ENCODE assay signal across 11 cellular contexts in genomic region chr4:185885075-185885474, GRCh38.
"Had no signal": no experiment of that assay in that cellular context is flagged by ENCODE, and none has a peak within 500 bp of the region (broad histone marks: within the 10 kb centered on the region; RNA-seq: fewer than 3 reads in every experiment).

No MANE protein-coding gene starts in this region.

- DNase-seq: cortex of kidney; effector CD8-positive, alpha-beta T cell; foreskin melanocyte; heart left ventricle; naive thymus-derived CD8-positive, alpha-beta T cell; small intestine; stimulated activated CD4-positive, alpha-beta T cell treated with anti-CD3 and anti-CD28 coated beads, Interleukin-12 subunit alpha, Interleukin-12 subunit beta, amount 100 ng/mL, for 4 hours; stimulated activated naive CD4-positive, alpha-beta T cell; trophoblast cell had no signal

- H3K27ac ChIP-seq: heart left ventricle, right atrium auricular region had no signal

- H3K4me1 ChIP-seq: right atrium auricular region had no signal

- H3K36me3 ChIP-seq: heart left ventricle, right atrium auricular region had no signal

- ATAC-seq: heart left ventricle; naive thymus-derived CD8-positive, alpha-beta T cell had no signal

- H3K27me3 ChIP-seq: dorsolateral prefrontal cortex, heart left ventricle, right atrium auricular region had no signal

- FAIRE-seq: small intestine had no signal

- H3K4me3 ChIP-seq: dorsolateral prefrontal cortex, heart left ventricle, right atrium auricular region had no signal
